In the genomic region with DNA sequence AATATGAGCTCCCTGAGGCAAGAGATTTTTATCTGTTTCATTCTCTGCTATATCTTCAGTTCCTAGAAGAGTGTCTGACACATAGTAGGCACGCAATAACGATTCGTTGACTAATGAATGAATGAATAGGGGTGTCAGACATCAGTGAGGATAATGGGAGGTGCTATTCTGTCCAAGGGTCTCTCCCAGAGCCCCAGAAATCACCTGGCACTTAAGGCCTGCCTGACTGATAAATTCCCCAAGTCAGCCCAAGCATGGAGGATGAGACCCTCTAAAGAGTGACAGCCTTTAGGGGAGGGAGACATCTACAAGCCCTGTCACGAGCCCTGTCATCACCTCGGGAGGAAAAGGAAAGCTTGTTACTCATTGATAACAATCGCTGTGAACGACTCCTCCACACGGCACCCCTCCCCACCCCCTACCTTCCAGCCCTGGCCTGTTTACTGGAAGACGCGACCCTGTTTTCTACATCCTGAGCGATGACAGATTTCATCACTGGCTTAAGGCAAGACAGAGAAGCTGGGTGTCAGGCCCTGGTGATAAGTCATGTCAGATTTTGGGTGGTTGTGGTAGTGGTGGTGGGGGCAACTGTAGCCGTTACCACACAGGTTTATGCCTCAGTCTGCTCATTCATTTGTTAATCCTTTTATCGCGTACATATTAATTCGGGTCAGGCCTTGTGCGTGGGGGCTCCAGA, we compare ENCODE assay signal across 10 cellular contexts. TPM values are rescaled to one million over a fixed set of nuclear protein-coding genes. Genes with fewer than 3 reads are reported as not detected.
A peak's percentile ranks its signal among the peaks of the same experiment; 100 is the strongest.
DNase-seq lines count a peak whose midpoint lies in the region; ATAC-seq and TF ChIP-seq lines count a peak whose summit lies in the region.
"Had no signal": no experiment of that assay in that cellular context is flagged by ENCODE, and none has a peak within 500 bp of the region (broad histone marks: within the 10 kb centered on the region; RNA-seq: fewer than 3 reads in every experiment).

No MANE protein-coding gene starts in this region.

- H3K23ac ChIP-seq in neuronal stem cell (ENCODE audit: low read depth, low read length, poor library complexity), result no peak overlapping the region

- H3K9ac ChIP-seq in DND-41 (ENCODE audit: low read depth, low read length) (no peak overlapping the region), neuronal stem cell (ENCODE audit: low read depth, low read length, poor library complexity) (no peak overlapping the region), SK-N-SH (no peak overlapping the region)

- H3K14ac ChIP-seq in neuronal stem cell (ENCODE audit: low read length), result no peak overlapping the region

- H3K18ac ChIP-seq in neuronal stem cell (ENCODE audit: low read length), result no peak overlapping the region

- H3K36me3 ChIP-seq in DND-41 (ENCODE audit: insufficient read depth, low read length), result no peaks in the 10 kb centered on the region
- no peaks in the 10 kb centered on the region for H3K36me3 ChIP-seq in neuronal stem cell (replicated peaks in 1 of 2; ENCODE audit: control insufficient read depth in 2 of 2, insufficient read depth in 2 of 2, low read length in 2 of 2)
- H3K36me3 ChIP-seq in SK-N-SH (replicated peaks in 1 of 2; ENCODE audit: control insufficient read depth in 1 of 2, insufficient read depth in 2 of 2, low read length in 1 of 2), result no peaks in the 10 kb centered on the region

- DNase-seq in DND-41, result peak; percentile 40
- DNase-seq in T-helper 2 cell, result peak in 3 of 5 experiments; percentile 49 to 90 (median 83)
- DNase-seq in activated gamma-delta T cell treated with Interleukin-2 at 50 U/mL for 16 hours, result peak; percentile 68
- no peak for DNase-seq in neuronal stem cell (ENCODE audit: low spot score)
- no peak for DNase-seq in SK-N-SH
- no peak for DNase-seq in HT-29 (ENCODE audit: low spot score)
- no peak for DNase-seq in HK-2 (ENCODE audit: unreplicated experiment)
- DNase-seq in NCI-H2227 (lab: John Stamatoyannopoulos, UW; ENCODE audit: unreplicated experiment), result no peak
- DNase-seq: NCI-H526 treated with DMSO at 0.1 percent for 48 hours had no signal

- no peak overlapping the region for H4K8ac ChIP-seq in neuronal stem cell (ENCODE audit: low read depth, low read length)

- H4K20me1 ChIP-seq in DND-41 (ENCODE audit: insufficient read depth, low read length), result no peaks in the 10 kb centered on the region
- no peaks in the 10 kb centered on the region for H4K20me1 ChIP-seq in SK-N-SH (ENCODE audit: insufficient read depth)

- no peak overlapping the region for H3K4ac ChIP-seq in neuronal stem cell (ENCODE audit: low read length)

- POLR2A ChIA-PET in SK-N-SH (lab: Yijun Ruan, JAX), result interaction anchor here (0.6 kb wide), 1 partner anchor 20 kb away, joined by 4 read pairs; no protein-coding TSS in a partner anchor

- TF ChIP-seq EP300 in SK-N-SH (IDR thresholded peaks at IDR 0.05; ENCODE audit: borderline replicate concordance in 1 of 2, low read depth in 1 of 2, low read length in 1 of 2), result no peak

- no peak overlapping the region for H2AK5ac ChIP-seq in neuronal stem cell (ENCODE audit: low read depth, low read length)

- H2AFZ ChIP-seq in DND-41 (ENCODE audit: low read depth, low read length) (no peak overlapping the region), neuronal stem cell (ENCODE audit: low read length) (no peak overlapping the region), SK-N-SH (ENCODE audit: low read depth) (no peak overlapping the region)

- no peak for ATAC-seq in DND-41 (ENCODE audit: insufficient read depth, low read depth)

- H3K9me2 ChIP-seq in SK-N-SH, result no peaks in the 10 kb centered on the region

- no peaks in the 10 kb centered on the region for H3K27me3 ChIP-seq in DND-41 (ENCODE audit: insufficient read depth, low read length, poor library complexity)
- peaks cover 0 to 11% (median 0%) of the 10 kb centered on the region in 3 experiments for H3K27me3 ChIP-seq in neuronal stem cell (ENCODE audit: control insufficient read depth in 3 of 3, insufficient read depth in 3 of 3, low read depth in 1 of 3, low read length in 3 of 3)
- no peaks in the 10 kb centered on the region for H3K27me3 ChIP-seq in SK-N-SH (ENCODE audit: insufficient read depth)

- H3K4me3 ChIP-seq in DND-41 (ENCODE audit: low read depth in 1 of 2, low read length in 2 of 2), result no peak overlapping the region
- no peak overlapping the region for H3K4me3 ChIP-seq in neuronal stem cell (ENCODE audit: low read length in 2 of 2)
- H3K4me3 ChIP-seq in SK-N-SH (ENCODE audit: low read depth in 2 of 2, low read length in 1 of 2), result no peak overlapping the region

- H3K4me1 ChIP-seq in DND-41 (ENCODE audit: insufficient read depth, low read length) (peaks cover 43% of the 10 kb centered on the region), neuronal stem cell (ENCODE audit: control insufficient read depth in 2 of 2, insufficient read depth in 1 of 2, low read depth in 1 of 2, low read length in 2 of 2) (peaks cover 0 to 2% of the 10 kb centered on the region in 2 donors), SK-N-SH (ENCODE audit: control insufficient read depth in 1 of 2, insufficient read depth in 2 of 2, low read depth in 1 of 2, low read length in 1 of 2) (peaks cover 0 to 17% of the 10 kb centered on the region in 2 experiments; a peak in 1 of 4 replicates)

- H3F3A ChIP-seq in SK-N-SH (replicated peaks; ENCODE audit: insufficient read depth), result no peaks in the 10 kb centered on the region

- no CpG with 5 or more reads among the region's 16 CpGs for WGBS in neuronal stem cell (ENCODE audit: extremely low coverage in 2 of 2, insufficient read length in 2 of 2, insufficient replicate concordance in 1 of 2), 2 donors
- WGBS in SK-N-SH (ENCODE audit: low lambda C conversion rate), result 71% methylated on average over 15 of the region's 16 CpGs

- no peak overlapping the region for H2BK12ac ChIP-seq in neuronal stem cell (ENCODE audit: low read length)

- H3K79me2 ChIP-seq in DND-41 (ENCODE audit: insufficient read depth, low read length) (no peaks in the 10 kb centered on the region), SK-N-SH (ENCODE audit: insufficient read depth) (no peaks in the 10 kb centered on the region)

- TF ChIP-seq CTCF in DND-41 (IDR thresholded peaks at IDR 0.05; ENCODE audit: borderline replicate concordance, extremely low read depth, low read length, poor library complexity, severe bottlenecking), result no peak
- TF ChIP-seq CTCF in SK-N-SH (IDR thresholded peaks at IDR 0.05), result no peak

- H2BK15ac ChIP-seq in neuronal stem cell (ENCODE audit: low read length), result no peak overlapping the region

- TF ChIP-seq RAD21 in SK-N-SH (IDR thresholded peaks at IDR 0.05; ENCODE audit: low read length), result no peak

- H4K91ac ChIP-seq in neuronal stem cell (ENCODE audit: low read depth, low read length, poor library complexity), result no peak overlapping the region

- H3K4me2 ChIP-seq in DND-41 (ENCODE audit: insufficient read depth, low read length) (no peak overlapping the region), neuronal stem cell (ENCODE audit: insufficient read depth, low read length, poor library complexity, severe bottlenecking) (no peak overlapping the region), SK-N-SH (no peak overlapping the region)

- H3K9me3 ChIP-seq in DND-41 (ENCODE audit: insufficient read depth, low read length, severe bottlenecking) (no peaks in the 10 kb centered on the region), neuronal stem cell (replicated peaks in 1 of 2; ENCODE audit: control insufficient read depth in 2 of 2, insufficient read depth in 1 of 2, low read depth in 1 of 2, low read length in 2 of 2) (no peaks in the 10 kb centered on the region), SK-N-SH (no peaks in the 10 kb centered on the region)

- no peaks in the 10 kb centered on the region for H3K79me1 ChIP-seq in neuronal stem cell (ENCODE audit: low read depth, low read length)

- no peak overlapping the region for H3K27ac ChIP-seq in DND-41 (ENCODE audit: low read length)
- H3K27ac ChIP-seq in neuronal stem cell (replicated peaks; ENCODE audit: low read length), result no peak overlapping the region
- no peak overlapping the region for H3K27ac ChIP-seq in SK-N-SH (ENCODE audit: low read depth in 2 of 2, low read length in 1 of 2)
- H3K27ac ChIP-seq: VCaP had no signal

- H2BK120ac ChIP-seq in neuronal stem cell (ENCODE audit: low read depth, low read length), result peak overlapping the region; percentile 61

- H2BK5ac ChIP-seq in neuronal stem cell (ENCODE audit: low read length), result no peak overlapping the region

- CTCF ChIA-PET in SK-N-SH (lab: Yijun Ruan, JAX), result interaction anchor here (1.1 to 1.6 kb wide), 4 partner anchors 22 to 155 kb away, joined by 3 to 4 read pairs (median 3); no protein-coding TSS in a partner anchor

TF ChIP-seq in SK-N-SH, 30 proteins besides CTCF, POLR2A, EP300 and RAD21 (continues in another document):
- TF ChIP-seq, protein P1, sequence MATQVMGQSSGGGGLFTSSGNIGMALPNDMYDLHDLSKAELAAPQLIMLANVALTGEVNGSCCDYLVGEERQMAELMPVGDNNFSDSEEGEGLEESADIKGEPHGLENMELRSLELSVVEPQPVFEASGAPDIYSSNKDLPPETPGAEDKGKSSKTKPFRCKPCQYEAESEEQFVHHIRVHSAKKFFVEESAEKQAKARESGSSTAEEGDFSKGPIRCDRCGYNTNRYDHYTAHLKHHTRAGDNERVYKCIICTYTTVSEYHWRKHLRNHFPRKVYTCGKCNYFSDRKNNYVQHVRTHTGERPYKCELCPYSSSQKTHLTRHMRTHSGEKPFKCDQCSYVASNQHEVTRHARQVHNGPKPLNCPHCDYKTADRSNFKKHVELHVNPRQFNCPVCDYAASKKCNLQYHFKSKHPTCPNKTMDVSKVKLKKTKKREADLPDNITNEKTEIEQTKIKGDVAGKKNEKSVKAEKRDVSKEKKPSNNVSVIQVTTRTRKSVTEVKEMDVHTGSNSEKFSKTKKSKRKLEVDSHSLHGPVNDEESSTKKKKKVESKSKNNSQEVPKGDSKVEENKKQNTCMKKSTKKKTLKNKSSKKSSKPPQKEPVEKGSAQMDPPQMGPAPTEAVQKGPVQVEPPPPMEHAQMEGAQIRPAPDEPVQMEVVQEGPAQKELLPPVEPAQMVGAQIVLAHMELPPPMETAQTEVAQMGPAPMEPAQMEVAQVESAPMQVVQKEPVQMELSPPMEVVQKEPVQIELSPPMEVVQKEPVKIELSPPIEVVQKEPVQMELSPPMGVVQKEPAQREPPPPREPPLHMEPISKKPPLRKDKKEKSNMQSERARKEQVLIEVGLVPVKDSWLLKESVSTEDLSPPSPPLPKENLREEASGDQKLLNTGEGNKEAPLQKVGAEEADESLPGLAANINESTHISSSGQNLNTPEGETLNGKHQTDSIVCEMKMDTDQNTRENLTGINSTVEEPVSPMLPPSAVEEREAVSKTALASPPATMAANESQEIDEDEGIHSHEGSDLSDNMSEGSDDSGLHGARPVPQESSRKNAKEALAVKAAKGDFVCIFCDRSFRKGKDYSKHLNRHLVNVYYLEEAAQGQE (IDR thresholded peaks at IDR 0.05; ENCODE audit: low read depth, low read length), result no peak
- no peak for TF ChIP-seq MXI1 (IDR thresholded peaks at IDR 0.05; ENCODE audit: low read depth, low read length)

RNA-seq across cellular contexts. Expression of a gene that starts 23.1 kb away (rescaled TPM):
- polyA plus RNA-seq in neuronal stem cell (2013, experiment 1 of 2), result 0.20 TPM
- 0.22 TPM for polyA plus RNA-seq in neuronal stem cell (2013, experiment 2 of 2)
- 47.2 and 62.2 TPM in 2 replicates for polyA plus RNA-seq in SK-N-SH (2012; rRNA removed)
- 23.2 and 33.0 TPM in 2 replicates for polyA plus RNA-seq in SK-N-SH (2012; cell fraction: cytosol; rRNA removed)
- polyA plus RNA-seq in SK-N-SH (2012; cell fraction: nucleus; rRNA removed), result 211 and 257 TPM in 2 replicates
- 22.1 and 26.1 TPM in 2 replicates for total RNA-seq in HT-29 (2014; rRNA removed; shearing (Covaris generic))

Comparison
In these comparisons a context has a peak if more than half of its experiments do, and no peak if none do; other contexts are left out.
1. DNase-seq: peak in DND-41 (single experiment), T-helper 2 cell (3 of 5) and activated gamma-delta T cell treated with Interleukin-2 at 50 U/mL for 16 hours (single experiment); none in neuronal stem cell (single experiment), SK-N-SH (single experiment), HT-29 (single experiment), HK-2 (single experiment) and NCI-H2227 (single experiment).